ENCODE assay signal across 1 cellular context in genomic region chr3:72848703-72849081, GRCh38.
TF ChIP-seq lines count a peak whose summit lies in the region.

No MANE protein-coding gene starts in this region.

TF ChIP-seq in GM12878, 131 proteins besides CTCF, POLR2A, EP300 and RAD21 (continued from another document and continues in another):
- no peak for TF ChIP-seq NFXL1 (IDR thresholded peaks at IDR 0.05; ENCODE audit: borderline replicate concordance)
- TF ChIP-seq, protein P1, sequence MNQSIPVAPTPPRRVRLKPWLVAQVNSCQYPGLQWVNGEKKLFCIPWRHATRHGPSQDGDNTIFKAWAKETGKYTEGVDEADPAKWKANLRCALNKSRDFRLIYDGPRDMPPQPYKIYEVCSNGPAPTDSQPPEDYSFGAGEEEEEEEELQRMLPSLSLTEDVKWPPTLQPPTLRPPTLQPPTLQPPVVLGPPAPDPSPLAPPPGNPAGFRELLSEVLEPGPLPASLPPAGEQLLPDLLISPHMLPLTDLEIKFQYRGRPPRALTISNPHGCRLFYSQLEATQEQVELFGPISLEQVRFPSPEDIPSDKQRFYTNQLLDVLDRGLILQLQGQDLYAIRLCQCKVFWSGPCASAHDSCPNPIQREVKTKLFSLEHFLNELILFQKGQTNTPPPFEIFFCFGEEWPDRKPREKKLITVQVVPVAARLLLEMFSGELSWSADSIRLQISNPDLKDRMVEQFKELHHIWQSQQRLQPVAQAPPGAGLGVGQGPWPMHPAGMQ (IDR thresholded peaks at IDR 0.05; ENCODE audit: borderline replicate concordance): peak; percentile 69; the same call in 1 of the 2 replicates
- no peak; the same call in 1 of the 2 replicates for TF ChIP-seq JUNB (IDR thresholded peaks at IDR 0.05)
- no peak for TF ChIP-seq ATF3 (IDR thresholded peaks at IDR 0.05; ENCODE audit: borderline replicate concordance, extremely low read depth, low read depth, low read length)
- TF ChIP-seq, protein P2, sequence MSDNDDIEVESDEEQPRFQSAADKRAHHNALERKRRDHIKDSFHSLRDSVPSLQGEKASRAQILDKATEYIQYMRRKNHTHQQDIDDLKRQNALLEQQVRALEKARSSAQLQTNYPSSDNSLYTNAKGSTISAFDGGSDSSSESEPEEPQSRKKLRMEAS (IDR thresholded peaks at IDR 0.05; ENCODE audit: low read depth, low read length): no peak
- peak; percentile 77 for TF ChIP-seq CREM (IDR thresholded peaks at IDR 0.05; ENCODE audit: low read depth)
- peak; percentile 93 to 95 for TF ChIP-seq IKZF2 (IDR thresholded peaks at IDR 0.05)
- no peak for TF ChIP-seq NBN (IDR thresholded peaks at IDR 0.05)
- no peak for TF ChIP-seq ZBTB11 (CRISPR knock-in tag; IDR thresholded peaks at IDR 0.05)
- TF ChIP-seq SMC3 (IDR thresholded peaks at IDR 0.05; ENCODE audit: borderline replicate concordance, low read length): no peak
- TF ChIP-seq BCL11A (IDR thresholded peaks at IDR 0.05; ENCODE audit: low read depth, low read length): peak; percentile 81
- 0 out of 2 replicates have a peak, but pooled peaks have one; percentile 1 for TF ChIP-seq ZNF207 (IDR thresholded peaks at IDR 0.05; ENCODE audit: borderline replicate concordance)
- TF ChIP-seq HDAC6 (IDR thresholded peaks at IDR 0.05; ENCODE audit: unreplicated experiment): no peak
- no peak for TF ChIP-seq RBBP5 (conservative IDR thresholded peaks at IDR 0.05)
- no peak for TF ChIP-seq ZNF384 (IDR thresholded peaks at IDR 0.05; ENCODE audit: borderline replicate concordance, low read depth, low read length)
- TF ChIP-seq LARP7 (IDR thresholded peaks at IDR 0.05): no peak
- TF ChIP-seq SREBF1 (IDR thresholded peaks at IDR 0.05; ENCODE audit: low read length): no peak
- peak; percentile 67; the same call in 1 of the 3 replicates for TF ChIP-seq POU2F2 (IDR thresholded peaks at IDR 0.05; ENCODE audit: borderline replicate concordance, low read depth, low read length)
- no peak for TF ChIP-seq NFYA (IDR thresholded peaks at IDR 0.05; ENCODE audit: borderline replicate concordance, low read depth, low read length)
- TF ChIP-seq ZZZ3 (IDR thresholded peaks at IDR 0.05; ENCODE audit: control insufficient read depth, insufficient read length, low read depth): no peak
- no peak for TF ChIP-seq NR2C1 (IDR thresholded peaks at IDR 0.05)
- TF ChIP-seq CBX3 (IDR thresholded peaks at IDR 0.05; ENCODE audit: borderline replicate concordance, low read depth): no peak
- TF ChIP-seq GATAD2B (conservative IDR thresholded peaks at IDR 0.05; ENCODE audit: low read depth): peak; percentile 33; the same call in 1 of the 2 replicates
- no peak for TF ChIP-seq CUX1 (IDR thresholded peaks at IDR 0.05; ENCODE audit: insufficient replicate concordance, low read depth, low read length)
- TF ChIP-seq SP1 (IDR thresholded peaks at IDR 0.05; ENCODE audit: low read depth, low read length): no peak
- peak; percentile 37 for TF ChIP-seq SMAD1 (IDR thresholded peaks at IDR 0.05; ENCODE audit: low read depth, partially characterized antibody)
- TF ChIP-seq, protein P3, sequence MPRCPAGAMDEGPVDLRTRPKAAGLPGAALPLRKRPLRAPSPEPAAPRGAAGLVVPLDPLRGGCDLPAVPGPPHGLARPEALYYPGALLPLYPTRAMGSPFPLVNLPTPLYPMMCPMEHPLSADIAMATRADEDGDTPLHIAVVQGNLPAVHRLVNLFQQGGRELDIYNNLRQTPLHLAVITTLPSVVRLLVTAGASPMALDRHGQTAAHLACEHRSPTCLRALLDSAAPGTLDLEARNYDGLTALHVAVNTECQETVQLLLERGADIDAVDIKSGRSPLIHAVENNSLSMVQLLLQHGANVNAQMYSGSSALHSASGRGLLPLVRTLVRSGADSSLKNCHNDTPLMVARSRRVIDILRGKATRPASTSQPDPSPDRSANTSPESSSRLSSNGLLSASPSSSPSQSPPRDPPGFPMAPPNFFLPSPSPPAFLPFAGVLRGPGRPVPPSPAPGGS (IDR thresholded peaks at IDR 0.05; ENCODE audit: borderline replicate concordance, insufficient read depth, low read depth, low read length, poor library complexity, severe bottlenecking): peak; percentile 71
- no peak for TF ChIP-seq HDAC2 (IDR thresholded peaks at IDR 0.05)
- TF ChIP-seq DPF2 (IDR thresholded peaks at IDR 0.05): peak; percentile 76
- no peak for TF ChIP-seq ZNF24 (IDR thresholded peaks at IDR 0.05)
- no peak for TF ChIP-seq MYC (IDR thresholded peaks at IDR 0.05; ENCODE audit: insufficient read depth, insufficient read length, insufficient replicate concordance, low read length, severe bottlenecking)
- TF ChIP-seq MXI1 (IDR thresholded peaks at IDR 0.05; ENCODE audit: low read depth, low read length): no peak
- no peak for TF ChIP-seq SIX5 (IDR thresholded peaks at IDR 0.05; ENCODE audit: low read depth, low read length, severe bottlenecking)
- no peak for TF ChIP-seq ZNF274 (IDR thresholded peaks at IDR 0.05; ENCODE audit: insufficient read depth, insufficient read length)
- peak; percentile 24 for TF ChIP-seq MEF2B (IDR thresholded peaks at IDR 0.05; ENCODE audit: partially characterized antibody, poor library complexity, severe bottlenecking)
- TF ChIP-seq SUPT20H (IDR thresholded peaks at IDR 0.05; ENCODE audit: borderline replicate concordance, control insufficient read depth, low read depth, low read length): no peak
- TF ChIP-seq BHLHE40 (IDR thresholded peaks at IDR 0.05; ENCODE audit: borderline replicate concordance in 1 of 2, low read depth in 2 of 2, low read length in 1 of 2): peak; percentile 72 to 79; a peak in 3 of 4 replicates
- TF ChIP-seq, protein P4, sequence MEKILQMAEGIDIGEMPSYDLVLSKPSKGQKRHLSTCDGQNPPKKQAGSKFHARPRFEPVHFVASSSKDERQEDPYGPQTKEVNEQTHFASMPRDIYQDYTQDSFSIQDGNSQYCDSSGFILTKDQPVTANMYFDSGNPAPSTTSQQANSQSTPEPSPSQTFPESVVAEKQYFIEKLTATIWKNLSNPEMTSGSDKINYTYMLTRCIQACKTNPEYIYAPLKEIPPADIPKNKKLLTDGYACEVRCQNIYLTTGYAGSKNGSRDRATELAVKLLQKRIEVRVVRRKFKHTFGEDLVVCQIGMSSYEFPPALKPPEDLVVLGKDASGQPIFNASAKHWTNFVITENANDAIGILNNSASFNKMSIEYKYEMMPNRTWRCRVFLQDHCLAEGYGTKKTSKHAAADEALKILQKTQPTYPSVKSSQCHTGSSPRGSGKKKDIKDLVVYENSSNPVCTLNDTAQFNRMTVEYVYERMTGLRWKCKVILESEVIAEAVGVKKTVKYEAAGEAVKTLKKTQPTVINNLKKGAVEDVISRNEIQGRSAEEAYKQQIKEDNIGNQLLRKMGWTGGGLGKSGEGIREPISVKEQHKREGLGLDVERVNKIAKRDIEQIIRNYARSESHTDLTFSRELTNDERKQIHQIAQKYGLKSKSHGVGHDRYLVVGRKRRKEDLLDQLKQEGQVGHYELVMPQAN (conservative IDR thresholded peaks at IDR 0.05): no peak
- TF ChIP-seq, protein P5, sequence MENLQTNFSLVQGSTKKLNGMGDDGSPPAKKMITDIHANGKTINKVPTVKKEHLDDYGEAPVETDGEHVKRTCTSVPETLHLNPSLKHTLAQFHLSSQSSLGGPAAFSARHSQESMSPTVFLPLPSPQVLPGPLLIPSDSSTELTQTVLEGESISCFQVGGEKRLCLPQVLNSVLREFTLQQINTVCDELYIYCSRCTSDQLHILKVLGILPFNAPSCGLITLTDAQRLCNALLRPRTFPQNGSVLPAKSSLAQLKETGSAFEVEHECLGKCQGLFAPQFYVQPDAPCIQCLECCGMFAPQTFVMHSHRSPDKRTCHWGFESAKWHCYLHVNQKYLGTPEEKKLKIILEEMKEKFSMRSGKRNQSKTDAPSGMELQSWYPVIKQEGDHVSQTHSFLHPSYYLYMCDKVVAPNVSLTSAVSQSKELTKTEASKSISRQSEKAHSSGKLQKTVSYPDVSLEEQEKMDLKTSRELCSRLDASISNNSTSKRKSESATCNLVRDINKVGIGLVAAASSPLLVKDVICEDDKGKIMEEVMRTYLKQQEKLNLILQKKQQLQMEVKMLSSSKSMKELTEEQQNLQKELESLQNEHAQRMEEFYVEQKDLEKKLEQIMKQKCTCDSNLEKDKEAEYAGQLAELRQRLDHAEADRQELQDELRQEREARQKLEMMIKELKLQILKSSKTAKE (IDR thresholded peaks at IDR 0.05; ENCODE audit: low read depth, poor library complexity, severe bottlenecking): peak; percentile 62
- peak; percentile 72 for TF ChIP-seq IKZF1 (conservative IDR thresholded peaks at IDR 0.05)
- TF ChIP-seq PAX8 (IDR thresholded peaks at IDR 0.05): no peak
- TF ChIP-seq TBL1XR1 (IDR thresholded peaks at IDR 0.05; ENCODE audit: low read depth, low read length): no peak
- 0 out of 2 replicates have a peak, but pooled peaks have one; percentile 16 for TF ChIP-seq ATF7 (IDR thresholded peaks at IDR 0.05; ENCODE audit: low read depth)
- no peak for TF ChIP-seq WRNIP1 (IDR thresholded peaks at IDR 0.05; ENCODE audit: borderline replicate concordance, low read depth, low read length)
- no peak for TF ChIP-seq CEBPZ (IDR thresholded peaks at IDR 0.05; ENCODE audit: low read depth, low read length)
- no peak for TF ChIP-seq POLR2AphosphoS2 (IDR thresholded peaks at IDR 0.05; ENCODE audit: low read depth, low read length)
